16 cellular contexts compared by ENCODE assay signal in the genomic region with DNA sequence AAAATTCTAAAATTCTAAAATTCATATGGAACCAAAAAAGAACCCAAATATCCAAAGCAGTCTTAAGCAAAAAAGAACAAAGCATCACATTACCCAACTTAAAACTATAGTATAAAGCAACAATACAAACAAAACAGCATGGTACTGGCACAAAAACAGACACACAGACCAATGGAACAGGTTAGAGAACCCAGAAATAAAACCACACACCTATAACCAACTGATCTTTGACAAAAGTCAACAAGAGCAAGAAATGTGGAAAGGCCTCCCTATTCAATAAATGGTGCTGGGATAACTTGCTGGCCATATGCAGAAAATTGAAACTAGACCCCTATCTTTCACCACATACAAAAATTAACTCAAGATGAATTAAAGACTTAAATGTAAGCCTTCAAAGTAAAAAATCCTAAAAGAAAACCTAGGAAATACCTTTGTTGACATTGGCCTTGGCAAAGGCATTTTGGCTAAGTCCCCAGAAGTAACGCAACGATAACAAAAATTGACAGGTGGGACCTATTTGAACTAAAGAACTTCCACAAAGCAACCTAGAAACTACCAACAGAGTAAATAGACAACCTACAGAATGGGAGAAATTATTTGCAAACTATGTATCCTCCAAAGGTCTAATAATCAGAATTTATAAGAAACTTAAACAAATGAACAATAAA. TPM values are rescaled to one million over a fixed set of nuclear protein-coding genes. Genes with fewer than 3 reads are reported as not detected.
A peak's percentile ranks its signal among the peaks of the same experiment; 100 is the strongest.
DNase-seq lines count a peak whose midpoint lies in the region; TF ChIP-seq lines count a peak whose summit lies in the region.
"Had no signal": no experiment of that assay in that cellular context is flagged by ENCODE, and none has a peak within 500 bp of the region (broad histone marks: within the 10 kb centered on the region; RNA-seq: fewer than 3 reads in every experiment).

No MANE protein-coding gene starts in this region.

- TF ChIP-seq POLR2A in prostate gland (IDR thresholded peaks at IDR 0.05), result no peak

- H3K4me1 ChIP-seq in prostate gland (replicated peaks), result no peaks in the 10 kb centered on the region

- TF ChIP-seq CTCF in VCaP (conservative IDR thresholded peaks at IDR 0.05) (no peak), prostate gland (IDR thresholded peaks at IDR 0.05) (no peak)

- H3K27me3 ChIP-seq in prostate gland (replicated peaks; ENCODE audit: insufficient read depth), result no peaks in the 10 kb centered on the region

- intact Hi-C loops in prostate gland (cut with DNase I), result no loop called here

- WGBS in prostate gland, result 29% methylated on average over 2 of the region's 2 CpGs

- H3K27ac ChIP-seq in VCaP (peak overlapping the region; percentile 72), prostate gland (peak overlapping the region; percentile 34 to 57)
- H3K27ac ChIP-seq: GM23248 had no signal

- no peak overlapping the region for H3K4me3 ChIP-seq in prostate gland
- H3K4me3 ChIP-seq: GM23248 had no signal

- no peaks in the 10 kb centered on the region for H3K9me3 ChIP-seq in prostate gland

- H3K36me3 ChIP-seq in prostate gland, result no peaks in the 10 kb centered on the region

- DNase-seq in LHCN-M2 (ENCODE audit: low read depth), result peak; percentile 6
- DNase-seq in dermis microvascular lymphatic vessel endothelial cell (ENCODE audit: low read depth in 2 of 2), result peak; percentile 4 to 33
- peak; percentile 37 for DNase-seq in prostate gland (ENCODE audit: low spot score)
- no peak for DNase-seq in activated gamma-delta T cell (lab: John Stamatoyannopoulos, UW)
- DNase-seq in pons (ENCODE audit: low spot score), result no peak
- no peak for DNase-seq in activated T-cell treated with anti-CD3 and anti-CD28 coated beads, Interleukin-2, amount 50 U/mL, for 48 hours
- DNase-seq: AML-193; DMS 273 treated with DMSO at 0.1 percent for 48 hours; GDM1; GM23248; HCEC 1CT; Kasumi-1; NCI-H187 treated with DMSO at 0.1 percent for 48 hours; NCI-H526; NK-92 treated with Interleukin-12 subunit alpha and Interleukin-12 subunit beta, amount 100 ng/mL, for 24 hours had no signal

RNA-seq across cellular contexts. Expression of gene TTBK2, which starts 56.9 kb away (rescaled TPM):
- total RNA-seq in LHCN-M2 (2014; rRNA removed), result 4.0 and 9.6 TPM in 2 replicates
- polyA plus RNA-seq in LHCN-M2 (2012), result 1.9 TPM
- total RNA-seq in dermis microvascular lymphatic vessel endothelial cell, result 7.1 and 8.6 TPM in 2 replicates
- total RNA-seq in prostate gland, result 10 to 100 TPM; 20.4 to 30.3 TPM

Comparison
In these comparisons a context has a peak if more than half of its experiments do, and no peak if none do; other contexts are left out.
1. DNase-seq: peak in LHCN-M2 (single experiment), dermis microvascular lymphatic vessel endothelial cell (2 of 2) and prostate gland (single experiment); none in activated gamma-delta T cell (single experiment), pons (single experiment) and activated T-cell treated with anti-CD3 and anti-CD28 coated beads, Interleukin-2, amount 50 U/mL, for 48 hours (0 of 2).